ENCODE assay signal across 17 cellular contexts in the genomic region with DNA sequence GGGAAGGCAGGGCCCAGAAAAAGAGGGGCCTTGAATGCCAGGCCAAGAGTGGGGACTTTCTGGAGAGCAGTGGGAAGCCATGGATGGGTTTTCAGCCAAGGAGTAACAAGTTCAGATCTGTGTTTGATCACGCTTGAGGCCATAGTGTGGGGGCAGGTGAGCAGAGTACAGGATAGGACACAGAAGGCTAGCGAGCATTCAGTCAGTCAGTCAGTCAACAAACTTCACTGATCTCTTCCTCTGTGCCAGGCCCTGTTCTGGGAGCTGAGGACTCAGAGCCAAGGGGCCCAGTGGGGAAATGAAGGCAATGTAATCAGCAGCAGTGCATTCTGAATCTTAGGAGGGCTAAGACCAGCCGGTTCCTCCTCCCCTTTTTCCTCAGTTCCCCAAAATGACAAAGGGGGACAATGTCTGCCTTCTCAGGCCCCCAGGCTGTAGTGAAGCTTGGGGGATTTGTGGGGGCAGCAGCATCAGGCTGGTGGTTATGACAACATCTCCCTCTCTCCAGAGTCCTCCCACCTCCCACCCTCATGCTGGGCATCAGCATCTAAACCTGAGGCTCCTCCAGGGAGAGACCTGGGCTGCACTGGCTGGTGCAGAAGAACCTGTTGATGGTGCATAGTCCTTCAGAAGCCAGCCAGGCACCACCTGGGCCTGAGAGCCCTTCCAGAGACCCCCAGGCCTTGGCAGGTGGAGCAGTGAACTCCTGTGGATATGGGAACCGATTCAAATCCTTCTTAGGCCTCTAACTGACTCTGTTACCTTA. TPM values are rescaled to one million over a fixed set of nuclear protein-coding genes. Genes with fewer than 3 reads are reported as not detected.
DNase-seq lines count a peak whose midpoint lies in the region; ATAC-seq and TF ChIP-seq lines count a peak whose summit lies in the region.
"Had no signal": no experiment of that assay in that cellular context is flagged by ENCODE, and none has a peak within 500 bp of the region (broad histone marks: within the 10 kb centered on the region; RNA-seq: fewer than 3 reads in every experiment).

No MANE protein-coding gene starts in this region.

- peak; percentile 20 for DNase-seq in DMS79 (lab: John Stamatoyannopoulos, UW)
- DNase-seq in DMS79 treated with DMSO at 0.1 percent for 48 hours (lab: John Stamatoyannopoulos, UW) = no peak
- no peak for DNase-seq in progenitor cell of endocrine pancreas (ENCODE audit: low spot score, unreplicated experiment)
- DNase-seq in upper lobe of right lung = peak; percentile 39
- no peak for DNase-seq in activated naive CD4-positive, alpha-beta T cell treated with anti-CD3 and anti-CD28 coated beads, Interleukin-2, amount 50 U/mL, for 16 hours
- no peak for DNase-seq in Ammon's horn (ENCODE audit: low spot score)
- DNase-seq in GDM1 (lab: John Stamatoyannopoulos, UW) = no peak
- DNase-seq: AML-193; Calu3; CD4-positive, alpha-beta memory T cell; GOT3; H7 had no signal

- peak overlapping the region; percentile 74 for H3K27ac Mint-ChIP-seq in dendritic cell treated with granulocyte-macrophage colony-stimulating factor and Interleukin-4, amounts not matched to agents 40 ng/mL and 50 ng/mL, for 4 days
- peak overlapping the region; percentile 25 for H3K27ac Mint-ChIP-seq in progenitor cell of endocrine pancreas
- H3K27ac Mint-ChIP-seq: CD14-positive monocyte had no signal

- TF ChIP-seq CTCF in progenitor cell of endocrine pancreas (IDR thresholded peaks at IDR 0.05; ENCODE audit: unreplicated experiment) (no peak), upper lobe of right lung (IDR thresholded peaks at IDR 0.05) (no peak)

- H3K27me3 ChIP-seq in upper lobe of right lung = no peaks in the 10 kb centered on the region
- H3K27me3 ChIP-seq: BLaER1 had no signal

- H3K36me3 Mint-ChIP-seq in dendritic cell treated with granulocyte-macrophage colony-stimulating factor and Interleukin-4, amounts not matched to agents 40 ng/mL and 50 ng/mL, for 4 days (ENCODE audit: low read depth) = peaks cover 100% of the 10 kb centered on the region
- H3K36me3 Mint-ChIP-seq in progenitor cell of endocrine pancreas (ENCODE audit: insufficient read depth) = no peaks in the 10 kb centered on the region
- H3K36me3 Mint-ChIP-seq: CD14-positive monocyte; CD4-positive, alpha-beta memory T cell had no signal

- H3K4me3 Mint-ChIP-seq in dendritic cell treated with granulocyte-macrophage colony-stimulating factor and Interleukin-4, amounts not matched to agents 40 ng/mL and 50 ng/mL, for 4 days = no peak overlapping the region
- no peak overlapping the region for H3K4me3 Mint-ChIP-seq in progenitor cell of endocrine pancreas (ENCODE audit: low read depth)

- H3K4me3 ChIP-seq in upper lobe of right lung = no peak overlapping the region
- H3K4me3 ChIP-seq: A549, BLaER1 had no signal

- peaks cover 19% of the 10 kb centered on the region for H3K27me3 Mint-ChIP-seq in dendritic cell treated with granulocyte-macrophage colony-stimulating factor and Interleukin-4, amounts not matched to agents 40 ng/mL and 50 ng/mL, for 4 days
- H3K27me3 Mint-ChIP-seq in progenitor cell of endocrine pancreas = peaks cover 8% of the 10 kb centered on the region

- no peak overlapping the region for H3K27ac ChIP-seq in upper lobe of right lung
- H3K27ac ChIP-seq: 22Rv1, A549, BLaER1 had no signal

- peaks cover 22% of the 10 kb centered on the region for H3K4me1 ChIP-seq in upper lobe of right lung

- peaks cover 89% of the 10 kb centered on the region for H3K4me1 Mint-ChIP-seq in dendritic cell treated with granulocyte-macrophage colony-stimulating factor and Interleukin-4, amounts not matched to agents 40 ng/mL and 50 ng/mL, for 4 days (ENCODE audit: low read depth)
- H3K4me1 Mint-ChIP-seq in progenitor cell of endocrine pancreas (ENCODE audit: low read depth) = no peaks in the 10 kb centered on the region
- H3K4me1 Mint-ChIP-seq: CD4-positive, alpha-beta memory T cell had no signal

- no peaks in the 10 kb centered on the region for H3K9me3 ChIP-seq in upper lobe of right lung
- H3K9me3 ChIP-seq: A549, BLaER1 had no signal

- H3K9me3 Mint-ChIP-seq in dendritic cell treated with granulocyte-macrophage colony-stimulating factor and Interleukin-4, amounts not matched to agents 40 ng/mL and 50 ng/mL, for 4 days = no peaks in the 10 kb centered on the region
- H3K9me3 Mint-ChIP-seq in progenitor cell of endocrine pancreas (ENCODE audit: low read depth) = no peaks in the 10 kb centered on the region

- H3K36me3 ChIP-seq in upper lobe of right lung = no peaks in the 10 kb centered on the region
- H3K36me3 ChIP-seq: BLaER1 had no signal

- no peak for ATAC-seq in upper lobe of right lung
- ATAC-seq: A549 had no signal

- intact Hi-C loops in dendritic cell treated with granulocyte-macrophage colony-stimulating factor and Interleukin-4, amounts not matched to agents 40 ng/mL and 50 ng/mL, for 4 days (cut with micrococcal nuclease) = no loop called here
- intact Hi-C loops in upper lobe of right lung (cut with DNase I) = no loop called here

RNA-seq across cellular contexts. Expression of a gene that starts 42.9 kb away (rescaled TPM):
- total RNA-seq in progenitor cell of endocrine pancreas (0.11 TPM in 1 of 2 replicates, not detected in the other), upper lobe of right lung (0.64 TPM)
- total RNA-seq: Calu3, H7 had no signal

RNA-seq across cellular contexts. Expression of a gene that starts 46.8 kb away (rescaled TPM):
- 6.6 and 7.3 TPM in 2 replicates for total RNA-seq in progenitor cell of endocrine pancreas
- 204 TPM for total RNA-seq in upper lobe of right lung

Comparison
In these comparisons a context has a peak if more than half of its experiments do, and no peak if none do; other contexts are left out.
1. DNase-seq: peak in DMS79 (single experiment) and upper lobe of right lung (single experiment); none in DMS79 treated with DMSO at 0.1 percent for 48 hours (single experiment), progenitor cell of endocrine pancreas (single experiment), activated naive CD4-positive, alpha-beta T cell treated with anti-CD3 and anti-CD28 coated beads, Interleukin-2, amount 50 U/mL, for 16 hours (single experiment), Ammon's horn (single experiment) and GDM1 (single experiment).
2. RNA of a gene that starts 46.8 kb away (total RNA-seq): 204 TPM in upper lobe of right lung (single experiment); 6.6 to 7.3 TPM in progenitor cell of endocrine pancreas; every median in the first group is over 10 times any median in the second.